In the genomic region with DNA sequence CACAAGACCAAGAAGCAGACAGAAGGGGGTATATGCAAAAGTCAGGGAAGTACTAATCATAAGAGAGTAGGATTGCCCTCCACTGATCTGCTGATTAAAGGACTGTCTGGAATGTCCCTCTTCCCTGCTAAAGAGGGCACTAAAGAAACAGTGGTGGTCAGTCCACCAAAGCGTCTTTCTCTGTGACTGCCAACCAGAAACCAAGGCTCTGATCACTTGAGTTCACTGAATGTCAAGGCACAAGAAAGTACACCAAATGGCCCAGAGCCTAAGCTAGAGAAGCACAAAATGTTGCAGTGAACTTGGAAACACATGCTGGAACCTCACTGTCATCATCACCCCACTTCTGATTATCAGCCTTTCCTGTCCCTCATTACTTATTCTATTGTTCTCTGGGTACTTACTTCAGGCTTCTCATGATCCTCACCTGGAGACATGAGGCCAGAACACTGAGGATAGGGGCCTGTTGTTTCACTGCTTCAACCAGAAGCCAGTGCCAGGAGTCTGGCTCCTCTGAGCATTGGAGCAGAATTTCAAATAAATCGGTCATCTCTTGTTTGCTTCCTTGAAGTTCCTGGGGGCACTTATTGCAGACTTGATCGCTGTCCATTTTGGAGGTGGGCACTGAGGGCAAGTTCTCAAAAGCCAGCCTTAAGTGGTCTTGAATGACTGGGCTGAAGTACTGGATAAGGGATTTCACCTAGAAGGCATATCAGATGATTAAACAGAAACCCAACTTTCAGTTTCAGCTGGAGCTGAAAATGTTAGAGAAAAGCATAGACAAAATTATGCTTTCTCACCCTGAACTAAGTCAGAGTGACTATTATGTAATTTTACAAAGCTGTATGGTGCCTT, we compare ENCODE assay signal across 11 cellular contexts. TPM values are rescaled to one million over a fixed set of nuclear protein-coding genes. Genes with fewer than 3 reads are reported as not detected.
DNase-seq lines count a peak whose midpoint lies in the region; ATAC-seq and TF ChIP-seq lines count a peak whose summit lies in the region.
"Had no signal": no experiment of that assay in that cellular context is flagged by ENCODE, and none has a peak within 500 bp of the region (broad histone marks: within the 10 kb centered on the region; RNA-seq: fewer than 3 reads in every experiment).

No MANE protein-coding gene starts in this region.

- H3K4me1 Mint-ChIP-seq in activated CD4-positive, alpha-beta memory T cell treated with anti-CD3 and anti-CD28 coated beads, Interleukin-2, amount 10 ng/mL, durations not matched to agents 7 days and 5 days, result peaks cover 43% of the 10 kb centered on the region
- H3K4me1 Mint-ChIP-seq in naive B cell, result peaks cover 4 to 14% (median 7%) of the 10 kb centered on the region in 3 donors

- POLR2A ChIA-PET in GM10248 (lab: Yijun Ruan, JAX), result interaction anchor here (0.6 kb wide), 1 partner anchor 9 kb away, joined by 3 read pairs; no protein-coding TSS in a partner anchor
- POLR2A ChIA-PET in activated CD4-positive, alpha-beta memory T cell treated with anti-CD3 and anti-CD28 coated beads, Interleukin-2, amount 10 ng/mL, durations not matched to agents 7 days and 5 days (lab: Charles Lee), result interaction anchor here (0.8 to 5.4 kb wide), 9 partner anchors 35 to 143 kb away, joined by 3 to 49 read pairs (median 13); a partner anchor contains a TSS

- no peaks in the 10 kb centered on the region for H3K4me1 ChIP-seq in mucosa of descending colon (ENCODE audit: low read depth)

- CTCF ChIA-PET in GM10248 (lab: Yijun Ruan, JAX), result interaction anchor here (0.9 to 3.9 kb wide), 7 partner anchors 11 to 326 kb away, joined by 3 to 22 read pairs (median 4); no protein-coding TSS in a partner anchor
- CTCF ChIA-PET in activated CD4-positive, alpha-beta memory T cell treated with anti-CD3 and anti-CD28 coated beads, Interleukin-2, amount 10 ng/mL, durations not matched to agents 7 days and 5 days (lab: Charles Lee), result interaction anchor here (1.6 to 9.1 kb wide), 3 partner anchors 17 to 141 kb away, joined by 8 to 110 read pairs (median 20); a partner anchor contains a TSS

- no peaks in the 10 kb centered on the region for H3K9me3 ChIP-seq in mucosa of descending colon
- H3K9me3 ChIP-seq: MG63 had no signal

- peak overlapping the region; percentile 34 for H3K27ac Mint-ChIP-seq in activated CD4-positive, alpha-beta memory T cell treated with anti-CD3 and anti-CD28 coated beads, Interleukin-2, amount 10 ng/mL, durations not matched to agents 7 days and 5 days
- H3K27ac Mint-ChIP-seq in naive B cell, result peak overlapping the region in 5 of 6 donors; percentile 15 to 76 (median 61)

- peak; percentile 52 for ATAC-seq in GM21619 (IDR thresholded peaks at IDR 0.05; ENCODE audit: unreplicated experiment)
- no peak for ATAC-seq in naive B cell (ENCODE audit: low read depth in 2 of 2)
- ATAC-seq in GM21717 (IDR thresholded peaks at IDR 0.05; ENCODE audit: unreplicated experiment), result no peak
- ATAC-seq in mucosa of descending colon, result no peak
- ATAC-seq: sciatic nerve had no signal

- H3K4me3 Mint-ChIP-seq in activated CD4-positive, alpha-beta memory T cell treated with anti-CD3 and anti-CD28 coated beads, Interleukin-2, amount 10 ng/mL, durations not matched to agents 7 days and 5 days, result no peak overlapping the region
- no peak overlapping the region for H3K4me3 Mint-ChIP-seq in naive B cell

- DNase-seq in GM10248 (ENCODE audit: extremely low spot score), result peak; percentile 29
- no peak for DNase-seq in activated CD4-positive, alpha-beta memory T cell treated with anti-CD3 and anti-CD28 coated beads, Interleukin-2, amount 10 ng/mL, durations not matched to agents 7 days and 5 days
- no peak for DNase-seq in naive B cell
- no peak for DNase-seq in NAMALWA (ENCODE audit: low spot score)
- DNase-seq in mucosa of descending colon, result no peak
- DNase-seq: head of caudate nucleus, MG63, PC-9 had no signal

- no peaks in the 10 kb centered on the region for H3K27me3 Mint-ChIP-seq in activated CD4-positive, alpha-beta memory T cell treated with anti-CD3 and anti-CD28 coated beads, Interleukin-2, amount 10 ng/mL, durations not matched to agents 7 days and 5 days
- no peaks in the 10 kb centered on the region for H3K27me3 Mint-ChIP-seq in naive B cell

- no peak for TF ChIP-seq CTCF in GM10248 (IDR thresholded peaks at IDR 0.05; ENCODE audit: control extremely low read depth, extremely low read depth, low read depth, missing control alignments)
- no peak for TF ChIP-seq CTCF in mucosa of descending colon (IDR thresholded peaks at IDR 0.05)

- peaks cover 44% of the 10 kb centered on the region for H3K36me3 Mint-ChIP-seq in activated CD4-positive, alpha-beta memory T cell treated with anti-CD3 and anti-CD28 coated beads, Interleukin-2, amount 10 ng/mL, durations not matched to agents 7 days and 5 days (ENCODE audit: low read depth)
- peaks cover 10% of the 10 kb centered on the region in 2 donors for H3K36me3 Mint-ChIP-seq in naive B cell

- no peak overlapping the region for H3K4me3 ChIP-seq in mucosa of descending colon
- H3K4me3 ChIP-seq: MG63, PC-9 had no signal

- peaks cover 10% of the 10 kb centered on the region for H3K36me3 ChIP-seq in mucosa of descending colon (ENCODE audit: low read depth)

- intact Hi-C loops in mucosa of descending colon (cut with DNase I, micrococcal nuclease), result no loop called here

- H3K9me3 Mint-ChIP-seq in activated CD4-positive, alpha-beta memory T cell treated with anti-CD3 and anti-CD28 coated beads, Interleukin-2, amount 10 ng/mL, durations not matched to agents 7 days and 5 days, result no peaks in the 10 kb centered on the region
- H3K9me3 Mint-ChIP-seq in naive B cell, result no peaks in the 10 kb centered on the region

RNA-seq across cellular contexts. Expression of a gene that starts 58.9 kb away (rescaled TPM):
- total RNA-seq in activated CD4-positive, alpha-beta memory T cell treated with anti-CD3 and anti-CD28 coated beads, Interleukin-2, amount 10 ng/mL, durations not matched to agents 7 days and 5 days, result 10 to 100 TPM; 70.6 to 87.8 TPM
- polyA plus RNA-seq in naive B cell (ENCODE audit: low read depth in 6 of 6), result 10 to 100 TPM in 5 of 6 donors, 1 to 10 TPM in 1; 9.3 to 22.5 (median 13.1) TPM
- total RNA-seq in mucosa of descending colon, result 10 to 100 TPM; 46.0 to 76.7 (median 61.8) TPM
